8 cellular contexts compared by ENCODE assay signal in genomic region chr3:15859507-15860013, GRCh38.
DNase-seq lines count a peak whose midpoint lies in the region; ATAC-seq and TF ChIP-seq lines count a peak whose summit lies in the region.

No MANE protein-coding gene starts in this region.

- peak; percentile 83 for ATAC-seq in HG02759 (IDR thresholded peaks at IDR 0.05; ENCODE audit: unreplicated experiment)

- WGBS in urinary bladder, result 2% methylated on average over 73 of the region's 73 CpGs

- H3K4me3 ChIP-seq in right atrium auricular region, result peak overlapping the region; percentile 86 to 94
- H3K4me3 ChIP-seq in urinary bladder (ENCODE audit: low read depth, low read length), result peak overlapping the region; percentile 97

- in situ Hi-C loops in GM13977 (cut with MboI; ENCODE audit: low pct_unique_long_range_greater_than_20kb, low sequenced_read_pairs, unreplicated experiment), result no loop called here

- no peaks in the 10 kb centered on the region for H3K9me3 ChIP-seq in right atrium auricular region

- H3K4me1 ChIP-seq in right atrium auricular region (peaks cover 0 to 13% of the 10 kb centered on the region in 2 donors), urinary bladder (ENCODE audit: insufficient read depth) (no peaks in the 10 kb centered on the region)

- peak overlapping the region; percentile 64 to 75 for H3K27ac ChIP-seq in right atrium auricular region
- peak overlapping the region; percentile 44 for H3K27ac ChIP-seq in urinary bladder (ENCODE audit: low read depth)

- H3K36me3 ChIP-seq in right atrium auricular region, result no peaks in the 10 kb centered on the region
- no peaks in the 10 kb centered on the region for H3K36me3 ChIP-seq in urinary bladder (ENCODE audit: insufficient read depth)

- DNase-seq in GM13977 (ENCODE audit: low spot score) (peak; percentile 90), NCI-H128 (lab: John Stamatoyannopoulos, UW; ENCODE audit: unreplicated experiment) (peak; percentile 44), T-helper 1 cell (peak; percentile 61 to 79 (median 69)), amygdala (lab: John Stamatoyannopoulos, UW) (peak; percentile 19 to 91 (median 72)), right atrium auricular region (ENCODE audit: low spot score) (peak; percentile 73), pulmonary artery endothelial cell (ENCODE audit: low read depth, low spot score) (peak; percentile 26)

- TF ChIP-seq CTCF in GM13977 (IDR thresholded peaks at IDR 0.05; ENCODE audit: extremely low read depth, insufficient read depth, missing control alignments) (no peak), right atrium auricular region (IDR thresholded peaks at IDR 0.05) (no peak)

- H3K27me3 ChIP-seq in right atrium auricular region, result no peaks in the 10 kb centered on the region

Comparison
In these comparisons a context has a peak if more than half of its experiments do, and no peak if none do; other contexts are left out.
1. Peak in every context shown above with its lines: DNase-seq, ATAC-seq, H3K4me3 ChIP-seq and H3K27ac ChIP-seq.
2. DNase-seq: peak in every context shown above with its lines; median percentile 90 in GM13977; 73 in right atrium auricular region; 72 in amygdala; 69 in T-helper 1 cell; 44 in NCI-H128; 26 in pulmonary artery endothelial cell.